In the genomic region with DNA sequence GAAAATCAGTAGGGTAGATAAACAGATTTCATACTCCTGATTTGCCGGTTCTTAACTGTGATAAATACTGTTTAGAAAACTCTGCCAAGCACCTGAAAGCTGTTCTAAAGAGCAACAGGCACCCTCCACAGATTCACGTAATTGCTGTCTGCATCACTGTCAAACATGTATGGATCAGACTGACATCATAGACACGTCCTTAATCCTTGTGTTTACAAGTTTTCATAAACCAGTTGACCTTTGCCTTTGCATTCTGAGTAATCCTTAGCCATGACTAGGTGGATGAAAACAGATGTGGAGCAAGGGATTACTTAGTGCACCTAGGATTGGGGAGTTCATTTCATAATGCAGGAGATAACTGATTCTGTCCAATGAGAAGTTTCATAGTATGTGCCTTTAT, we compare ENCODE assay signal across 29 cellular contexts. TPM values are rescaled to one million over a fixed set of nuclear protein-coding genes. Genes with fewer than 3 reads are reported as not detected.
DNase-seq lines count a peak whose midpoint lies in the region; ATAC-seq and TF ChIP-seq lines count a peak whose summit lies in the region.
"Had no signal": no experiment of that assay in that cellular context is flagged by ENCODE, and none has a peak within 500 bp of the region (broad histone marks: within the 10 kb centered on the region; RNA-seq: fewer than 3 reads in every experiment).

No MANE protein-coding gene starts in this region.

- no peaks in the 10 kb centered on the region for H3K27me3 Mint-ChIP-seq in neural crest cell (ENCODE audit: low read depth)
- H3K27me3 Mint-ChIP-seq in activated naive CD8-positive, alpha-beta T cell treated with anti-CD3 and anti-CD28 coated beads, Interleukin-2, amount 50 U/mL, for 24 hours = no peaks in the 10 kb centered on the region
- H3K27me3 Mint-ChIP-seq: activated CD4-positive, alpha-beta T cell treated with anti-CD3 and anti-CD28 coated beads for 36 hours; activated naive CD8-positive, alpha-beta T cell had no signal

- peak overlapping the region; percentile 38 for H3K27ac Mint-ChIP-seq in neural crest cell (ENCODE audit: unreplicated experiment)
- H3K27ac Mint-ChIP-seq in activated naive CD8-positive, alpha-beta T cell treated with anti-CD3 and anti-CD28 coated beads, Interleukin-2, amount 50 U/mL, for 24 hours = no peak overlapping the region
- H3K27ac Mint-ChIP-seq: activated CD4-positive, alpha-beta T cell treated with anti-CD3 and anti-CD28 coated beads for 36 hours; activated naive CD8-positive, alpha-beta T cell; activated T-helper 1 cell treated with anti-CD3 and anti-CD28 coated beads, Interleukin-12 subunit alpha, Interleukin-12 subunit beta, Interleukin-2, Interleukin-4 antibody, amounts not matched to agents 30 ng/mL and 10 ng/mL and 1 ng/mL, durations not matched to agents 14 hours and 24 hours and 36 hours; endodermal cell had no signal

- DNase-seq in DMS53 treated with DMSO at 0.1 percent for 48 hours (lab: John Stamatoyannopoulos, UW; ENCODE audit: unreplicated experiment) (peak; percentile 84), LoVo (ENCODE audit: low spot score) (peak; percentile 45), choroid plexus epithelial cell (ENCODE audit: low read depth) (peak; percentile 57), neural crest cell (ENCODE audit: low read depth, low spot score) (no peak), Kasumi-1 (lab: John Stamatoyannopoulos, UW) (no peak), WERI-Rb-1 (no peak)
- DNase-seq in activated naive CD8-positive, alpha-beta T cell treated with anti-CD3 and anti-CD28 coated beads, Interleukin-2, amount 50 U/mL, for 24 hours = no peak
- DNase-seq: ACHN; activated CD4-positive, alpha-beta T cell treated with anti-CD3 and anti-CD28 coated beads for 36 hours; colonic mucosa; DMS 273 treated with DMSO at 0.1 percent for 48 hours; endodermal cell; islet precursor cell; NCI-H1105; NCI-H524 treated with DMSO at 0.1 percent for 48 hours; occipital lobe; Right ventricle myocardium superior; stimulated activated CD8-positive, alpha-beta memory T cell treated with anti-CD3 and anti-CD28 coated beads, Interleukin-4, amount 100 ng/mL, for 48 hours had no signal

- no peaks in the 10 kb centered on the region for H3K27me3 ChIP-seq in WERI-Rb-1 (ENCODE audit: insufficient read depth, low read depth, severe bottlenecking)
- H3K27me3 ChIP-seq: colonic mucosa, hepatocyte, right atrium auricular region had no signal

- H3K36me3 ChIP-seq in WERI-Rb-1 = no peaks in the 10 kb centered on the region
- H3K36me3 ChIP-seq: colonic mucosa, right atrium auricular region had no signal

- H3K27ac ChIP-seq in WERI-Rb-1 = no peak overlapping the region
- H3K27ac ChIP-seq: colonic mucosa, hepatocyte, KMS-11, right atrium auricular region had no signal

- H3K4me3 Mint-ChIP-seq in neural crest cell = no peak overlapping the region
- no peak overlapping the region for H3K4me3 Mint-ChIP-seq in activated naive CD8-positive, alpha-beta T cell treated with anti-CD3 and anti-CD28 coated beads, Interleukin-2, amount 50 U/mL, for 24 hours
- H3K4me3 Mint-ChIP-seq: activated CD4-positive, alpha-beta T cell treated with anti-CD3 and anti-CD28 coated beads for 36 hours; activated naive CD8-positive, alpha-beta T cell; activated T-helper 1 cell treated with anti-CD3 and anti-CD28 coated beads, Interleukin-12 subunit alpha, Interleukin-12 subunit beta, Interleukin-2, Interleukin-4 antibody, amounts not matched to agents 30 ng/mL and 10 ng/mL and 1 ng/mL, durations not matched to agents 14 hours and 24 hours and 36 hours; brain; endodermal cell had no signal

- no peaks in the 10 kb centered on the region for H3K36me3 Mint-ChIP-seq in neural crest cell (ENCODE audit: low read depth)
- H3K36me3 Mint-ChIP-seq in activated naive CD8-positive, alpha-beta T cell treated with anti-CD3 and anti-CD28 coated beads, Interleukin-2, amount 50 U/mL, for 24 hours (ENCODE audit: low read depth) = no peaks in the 10 kb centered on the region
- H3K36me3 Mint-ChIP-seq: activated naive CD8-positive, alpha-beta T cell; brain had no signal

- no peaks in the 10 kb centered on the region for H3K9me3 ChIP-seq in WERI-Rb-1 (ENCODE audit: severe bottlenecking)
- H3K9me3 ChIP-seq: colonic mucosa, right atrium auricular region had no signal

- H3K9me3 Mint-ChIP-seq in neural crest cell = no peaks in the 10 kb centered on the region
- H3K9me3 Mint-ChIP-seq in activated naive CD8-positive, alpha-beta T cell treated with anti-CD3 and anti-CD28 coated beads, Interleukin-2, amount 50 U/mL, for 24 hours = no peaks in the 10 kb centered on the region
- H3K9me3 Mint-ChIP-seq: brain, endodermal cell had no signal

- H3K4me3 ChIP-seq in choroid plexus epithelial cell (ENCODE audit: low read depth, low read length) (no peak overlapping the region), WERI-Rb-1 (ENCODE audit: low read depth, low read length) (no peak overlapping the region)
- H3K4me3 ChIP-seq: colonic mucosa, GM12878, hepatocyte, lung, right atrium auricular region had no signal

- TF ChIP-seq CTCF in choroid plexus epithelial cell (conservative IDR thresholded peaks at IDR 0.05; ENCODE audit: low read depth, low read length) (no peak), neural crest cell (conservative IDR thresholded peaks at IDR 0.05) (no peak), WERI-Rb-1 (IDR thresholded peaks at IDR 0.05; ENCODE audit: low read depth, low read length) (no peak)

- ATAC-seq in HG03571 (IDR thresholded peaks at IDR 0.05; ENCODE audit: unreplicated experiment) = no peak
- no peak for ATAC-seq in activated naive CD8-positive, alpha-beta T cell treated with anti-CD3 and anti-CD28 coated beads, Interleukin-2, amount 50 U/mL, for 24 hours
- ATAC-seq: activated CD4-positive, alpha-beta T cell treated with anti-CD3 and anti-CD28 coated beads for 36 hours; GM12878 had no signal

- H3K4me1 Mint-ChIP-seq in neural crest cell = no peaks in the 10 kb centered on the region
- peaks cover 2% of the 10 kb centered on the region for H3K4me1 Mint-ChIP-seq in activated naive CD8-positive, alpha-beta T cell treated with anti-CD3 and anti-CD28 coated beads, Interleukin-2, amount 50 U/mL, for 24 hours
- H3K4me1 Mint-ChIP-seq: activated CD4-positive, alpha-beta T cell treated with anti-CD3 and anti-CD28 coated beads for 36 hours; brain; endodermal cell had no signal

RNA-seq across cellular contexts. Expression of a gene that starts 41.6 kb away (rescaled TPM):
- not detected in 2 replicates for total RNA-seq in neural crest cell
- total RNA-seq: activated CD4-positive, alpha-beta T cell treated with anti-CD3 and anti-CD28 coated beads for 36 hours; activated T-helper 1 cell treated with anti-CD3 and anti-CD28 coated beads, Interleukin-12 subunit alpha, Interleukin-12 subunit beta, Interleukin-2, Interleukin-4 antibody, amounts not matched to agents 30 ng/mL and 10 ng/mL and 1 ng/mL, durations not matched to agents 14 hours and 24 hours and 36 hours; endodermal cell; hepatocyte; HT-29; lung; right atrium auricular region; Right ventricle myocardium superior; urinary bladder had no signal

Comparison
In these comparisons a context has a peak if more than half of its experiments do, and no peak if none do; other contexts are left out.
1. DNase-seq: peak in DMS53 treated with DMSO at 0.1 percent for 48 hours (single experiment), LoVo (single experiment) and choroid plexus epithelial cell (single experiment); none in neural crest cell (single experiment), activated naive CD8-positive, alpha-beta T cell treated with anti-CD3 and anti-CD28 coated beads, Interleukin-2, amount 50 U/mL, for 24 hours (single experiment), Kasumi-1 (0 of 2) and WERI-Rb-1 (single experiment).